8 cellular contexts compared by ENCODE assay signal in the genomic region with DNA sequence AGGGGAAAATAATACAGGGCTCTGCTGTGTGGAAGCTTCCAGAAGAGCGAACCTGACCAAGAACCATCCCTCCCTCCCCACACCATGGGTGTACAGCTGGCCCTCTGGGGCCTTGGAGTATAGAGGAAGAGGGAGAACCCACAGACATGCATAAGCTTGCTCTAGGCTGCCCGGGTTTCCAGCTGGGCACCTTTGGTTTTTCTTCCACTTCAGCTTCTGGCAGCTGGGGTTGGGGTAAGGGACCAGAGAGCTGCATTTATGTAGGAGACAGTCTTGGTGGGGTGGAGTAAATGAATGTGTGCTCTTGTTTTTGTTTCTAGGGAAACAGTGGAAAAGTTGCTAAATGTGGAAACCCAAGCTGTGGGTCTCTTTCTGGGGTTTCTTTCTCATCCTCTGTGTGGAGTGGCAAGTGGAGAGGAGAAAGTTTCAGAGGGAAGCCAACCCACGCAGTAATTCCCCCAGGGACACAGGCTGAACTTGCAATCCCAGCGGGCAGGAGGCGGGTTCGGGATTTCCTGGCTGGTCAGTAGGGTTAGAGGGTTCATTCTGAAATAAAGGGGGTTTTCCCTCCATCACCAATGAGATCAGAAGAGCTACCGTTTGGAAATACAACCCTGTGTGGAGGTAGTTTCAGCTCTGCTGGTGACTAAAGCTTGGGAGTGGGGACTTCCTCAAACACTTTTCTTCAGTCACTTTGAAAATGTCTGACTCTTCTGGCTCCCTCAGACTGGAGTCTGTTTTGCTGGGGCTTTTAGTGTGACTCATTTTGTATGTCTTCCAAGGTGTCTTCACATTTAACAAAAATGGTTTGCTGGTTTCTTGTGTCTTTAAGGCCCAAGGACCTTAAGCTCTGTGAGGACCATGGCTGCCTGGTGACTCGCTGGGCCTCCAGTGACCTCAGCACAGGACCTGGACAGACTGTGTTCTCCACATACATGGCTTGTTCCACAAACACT. TPM values are rescaled to one million over a fixed set of nuclear protein-coding genes. Genes with fewer than 3 reads are reported as not detected.
A peak's percentile ranks its signal among the peaks of the same experiment; 100 is the strongest.
DNase-seq lines count a peak whose midpoint lies in the region; ATAC-seq and TF ChIP-seq lines count a peak whose summit lies in the region.

No MANE protein-coding gene starts in this region.

- CTCF ChIA-PET in activated CD4-positive, alpha-beta T cell treated with anti-CD3 and anti-CD28 coated beads, Interleukin-2, amount 10 ng/mL, durations not matched to agents 7 days and 5 days (lab: Charles Lee) = interaction anchor here (0.5 to 3.1 kb wide), 19 partner anchors 9 to 675 kb away, joined by 3 to 13 read pairs (median 3); a partner anchor contains a TSS

- no peaks in the 10 kb centered on the region for H3K36me3 ChIP-seq in heart left ventricle

- H3K4me3 Mint-ChIP-seq in activated CD4-positive, alpha-beta T cell treated with anti-CD3 and anti-CD28 coated beads, Interleukin-2, amount 10 ng/mL, durations not matched to agents 7 days and 5 days = no peak overlapping the region
- no peak overlapping the region for H3K4me3 Mint-ChIP-seq in T-helper 17 cell

- no peaks in the 10 kb centered on the region for H3K27me3 Mint-ChIP-seq in activated CD4-positive, alpha-beta T cell treated with anti-CD3 and anti-CD28 coated beads, Interleukin-2, amount 10 ng/mL, durations not matched to agents 7 days and 5 days
- no peaks in the 10 kb centered on the region for H3K27me3 Mint-ChIP-seq in T-helper 17 cell

- ATAC-seq in HG03025 (IDR thresholded peaks at IDR 0.05; ENCODE audit: low FRiP score, unreplicated experiment) = peak; percentile 50
- peak; percentile 49 for ATAC-seq in T-helper 17 cell
- ATAC-seq in heart left ventricle = peak in 2 of 4 donors; percentile 19 to 36
- no peak for ATAC-seq in HG03571 (IDR thresholded peaks at IDR 0.05; ENCODE audit: unreplicated experiment)

- H3K9me3 ChIP-seq in T-helper 17 cell (ENCODE audit: control insufficient read depth, low read length, poor library complexity, severe bottlenecking) (no peaks in the 10 kb centered on the region), heart left ventricle (no peaks in the 10 kb centered on the region)

- WGBS in heart left ventricle, 4 donors = 57 to 66% (median 61%) methylated on average over 8 of the region's 8 CpGs

- peaks cover 33% of the 10 kb centered on the region for H3K4me1 Mint-ChIP-seq in activated CD4-positive, alpha-beta T cell treated with anti-CD3 and anti-CD28 coated beads, Interleukin-2, amount 10 ng/mL, durations not matched to agents 7 days and 5 days
- H3K4me1 Mint-ChIP-seq in T-helper 17 cell = peaks cover 14% of the 10 kb centered on the region

- H3K4me3 ChIP-seq in heart left ventricle = no peak overlapping the region

- peak overlapping the region; percentile 72 for H3K27ac Mint-ChIP-seq in activated CD4-positive, alpha-beta T cell treated with anti-CD3 and anti-CD28 coated beads, Interleukin-2, amount 10 ng/mL, durations not matched to agents 7 days and 5 days
- peak overlapping the region; percentile 60 for H3K27ac Mint-ChIP-seq in T-helper 17 cell

- no peaks in the 10 kb centered on the region for H3K9me3 Mint-ChIP-seq in activated CD4-positive, alpha-beta T cell treated with anti-CD3 and anti-CD28 coated beads, Interleukin-2, amount 10 ng/mL, durations not matched to agents 7 days and 5 days

- no peak for TF ChIP-seq POLR2A in heart left ventricle (IDR thresholded peaks at IDR 0.05)

- TF ChIP-seq CTCF in heart left ventricle (IDR thresholded peaks at IDR 0.05) = no peak

- no peaks in the 10 kb centered on the region for H3K27me3 ChIP-seq in heart left ventricle

- POLR2A ChIA-PET in activated CD4-positive, alpha-beta T cell treated with anti-CD3 and anti-CD28 coated beads, Interleukin-2, amount 10 ng/mL, durations not matched to agents 7 days and 5 days (lab: Charles Lee) = interaction anchor here (0.5 to 0.7 kb wide), 2 partner anchors 27 to 82 kb away, joined by 3 to 4 read pairs; no protein-coding TSS in a partner anchor

- no peaks in the 10 kb centered on the region for H3K36me3 Mint-ChIP-seq in activated CD4-positive, alpha-beta T cell treated with anti-CD3 and anti-CD28 coated beads, Interleukin-2, amount 10 ng/mL, durations not matched to agents 7 days and 5 days (ENCODE audit: low read depth)
- no peaks in the 10 kb centered on the region for H3K36me3 Mint-ChIP-seq in T-helper 17 cell (ENCODE audit: low read depth)

- intact Hi-C loops in heart left ventricle (cut with DNase I) = no loop called here

- DNase-seq in activated CD4-positive, alpha-beta T cell treated with anti-CD3 and anti-CD28 coated beads, Interleukin-2, amount 10 ng/mL, durations not matched to agents 7 days and 5 days = no peak
- DNase-seq in activated CD4-positive, alpha-beta T cell treated with anti-CD3 and anti-CD28 coated beads, Interleukin-2, amount 50 U/mL, for 1 hour = no peak
- DNase-seq in T-helper 17 cell (no peak), heart left ventricle (peak in 3 of 5 donors; percentile 49 to 74 (median 60)), substantia nigra (lab: John Stamatoyannopoulos, UW) (peak in 1 of 49 donors; percentile 10), DMS79 (lab: John Stamatoyannopoulos, UW) (no peak)

- H3K27ac ChIP-seq in heart left ventricle (peak overlapping the region; percentile 10 to 92 (median 65)), substantia nigra (ENCODE audit: low read depth, low read length, poor library complexity, severe bottlenecking) (peak overlapping the region; percentile 24)

- peaks cover 4 to 63% (median 19%) of the 10 kb centered on the region in 12 donors for H3K4me1 ChIP-seq in heart left ventricle

RNA-seq across cellular contexts. Expression of a gene that starts 22.2 kb away (rescaled TPM):
- 100 to 1,000 TPM; 174 to 192 TPM for total RNA-seq in activated CD4-positive, alpha-beta T cell treated with anti-CD3 and anti-CD28 coated beads, Interleukin-2, amount 10 ng/mL, durations not matched to agents 7 days and 5 days
- 100 to 1,000 TPM; 382 to 467 TPM for total RNA-seq in T-helper 17 cell
- 100 to 1,000 TPM in 2 of 9 donors, 10 to 100 TPM in 7; 30.3 to 214 (median 54.7) TPM for total RNA-seq in heart left ventricle
- 10 to 100 TPM; 28.8 to 95.6 TPM for polyA plus RNA-seq in heart left ventricle

RNA-seq across cellular contexts. Expression of a gene that starts 58.3 kb away (rescaled TPM):
- total RNA-seq in activated CD4-positive, alpha-beta T cell treated with anti-CD3 and anti-CD28 coated beads, Interleukin-2, amount 10 ng/mL, durations not matched to agents 7 days and 5 days = 10 to 100 TPM; 38.2 to 40.5 TPM
- total RNA-seq in T-helper 17 cell = 10 to 100 TPM; 28.7 to 36.7 TPM
- 10 to 100 TPM; 15.5 to 42.3 (median 34.8) TPM for total RNA-seq in heart left ventricle
- polyA plus RNA-seq in heart left ventricle = 10 to 100 TPM; 16.0 to 33.5 TPM

Comparison
In these comparisons a context has a peak if more than half of its experiments do, and no peak if none do; other contexts are left out.
1. DNase-seq: peak in heart left ventricle (3 of 5); none in activated CD4-positive, alpha-beta T cell treated with anti-CD3 and anti-CD28 coated beads, Interleukin-2, amount 10 ng/mL, durations not matched to agents 7 days and 5 days (single experiment), activated CD4-positive, alpha-beta T cell treated with anti-CD3 and anti-CD28 coated beads, Interleukin-2, amount 50 U/mL, for 1 hour (single experiment), T-helper 17 cell (0 of 3) and DMS79 (single experiment).